Comparison of ENCODE assay signal across 8 cellular contexts in the genomic region with DNA sequence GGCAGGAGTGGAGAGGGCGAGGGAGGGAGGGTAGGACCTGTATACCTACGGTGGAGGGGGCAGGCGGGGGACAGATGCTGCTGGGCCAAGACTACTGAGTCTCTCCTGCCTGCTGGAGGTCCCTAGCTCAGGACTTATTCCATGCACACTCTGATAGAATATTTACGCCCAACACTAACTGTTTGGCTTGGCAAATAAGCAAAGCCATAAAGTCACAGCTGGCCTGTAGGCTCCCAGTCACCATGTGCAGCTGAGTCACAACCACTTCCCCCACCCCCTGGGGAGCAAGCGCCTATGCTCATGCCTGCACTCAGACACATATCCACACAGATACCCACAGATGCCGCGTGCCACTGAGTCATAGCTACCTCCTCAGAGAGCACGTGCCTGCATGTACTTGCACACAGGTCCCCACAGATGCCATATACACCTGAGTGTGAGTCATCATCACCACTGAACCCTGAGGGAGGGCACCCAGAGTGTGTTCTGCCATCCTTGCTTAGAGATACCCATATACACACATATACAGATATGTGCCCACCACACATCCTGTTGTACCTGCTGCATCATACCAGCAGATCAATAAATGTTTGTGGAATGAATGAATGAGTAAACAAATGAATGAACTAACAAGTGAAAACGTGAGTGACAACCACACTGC.
A peak's percentile ranks its signal among the peaks of the same experiment; 100 is the strongest.
DNase-seq lines count a peak whose midpoint lies in the region; ATAC-seq and TF ChIP-seq lines count a peak whose summit lies in the region.

No MANE protein-coding gene starts in this region.

- no peaks in the 10 kb centered on the region for H3K9me3 ChIP-seq in effector memory CD4-positive, alpha-beta T cell (ENCODE audit: control insufficient read depth, low read length)
- H3K9me3 ChIP-seq in mucosa of rectum (ENCODE audit: control insufficient read depth in 2 of 2, low read length in 2 of 2): no peaks in the 10 kb centered on the region

- peak; percentile 38 for ATAC-seq in HG02938 (IDR thresholded peaks at IDR 0.05; ENCODE audit: unreplicated experiment)

- peak overlapping the region; percentile 83 to 94 for H3K9ac ChIP-seq in mucosa of rectum (ENCODE audit: low read depth in 1 of 2, low read length in 2 of 2)

- H3K27ac ChIP-seq in effector memory CD4-positive, alpha-beta T cell (ENCODE audit: insufficient read depth, low read length, poor library complexity, severe bottlenecking): no peak overlapping the region
- peak overlapping the region; percentile 83 to 87 for H3K27ac ChIP-seq in mucosa of rectum (ENCODE audit: low read depth in 2 of 2, low read length in 2 of 2)

- peaks cover 20% of the 10 kb centered on the region for H3K4me1 ChIP-seq in effector memory CD4-positive, alpha-beta T cell (ENCODE audit: control insufficient read depth, insufficient read depth, low read length, poor library complexity, severe bottlenecking)
- H3K4me1 ChIP-seq in mucosa of rectum (ENCODE audit: control insufficient read depth in 2 of 2, insufficient read depth in 2 of 2, low read length in 2 of 2): peaks cover 21 to 29% of the 10 kb centered on the region in 2 donors

- in situ Hi-C loops in GM13976 (cut with MboI; ENCODE audit: low sequenced_read_pairs, unreplicated experiment): loop anchor here (10.0 kb wide), 2 partner anchors 215 to 565 kb away; no protein-coding TSS in a partner anchor

- no peaks in the 10 kb centered on the region for H3K27me3 ChIP-seq in effector memory CD4-positive, alpha-beta T cell (replicated peaks; ENCODE audit: control insufficient read depth, insufficient read depth, low read length, poor library complexity, severe bottlenecking)
- H3K27me3 ChIP-seq in mucosa of rectum (ENCODE audit: control insufficient read depth in 2 of 2, insufficient read depth in 2 of 2, low read length in 2 of 2): no peaks in the 10 kb centered on the region

- H3K36me3 ChIP-seq in effector memory CD4-positive, alpha-beta T cell (ENCODE audit: control insufficient read depth, insufficient read depth, low read length): no peaks in the 10 kb centered on the region
- no peaks in the 10 kb centered on the region for H3K36me3 ChIP-seq in mucosa of rectum (ENCODE audit: control insufficient read depth in 2 of 2, insufficient read depth in 2 of 2, low read length in 2 of 2)

- no peak overlapping the region for H3K4me3 ChIP-seq in effector memory CD4-positive, alpha-beta T cell (ENCODE audit: insufficient read depth, low read depth, low read length, poor library complexity, severe bottlenecking)
- peak overlapping the region; percentile 74 to 91 for H3K4me3 ChIP-seq in mucosa of rectum (ENCODE audit: low read length in 2 of 2)

- peak; percentile 56 for DNase-seq in GM13976 (ENCODE audit: low spot score)
- peak; percentile 95 for DNase-seq in NCI-H69 (lab: John Stamatoyannopoulos, UW)
- DNase-seq in activated CD8-positive, alpha-beta memory T cell treated with anti-CD3 and anti-CD28 coated beads for 1 hour (ENCODE audit: extremely low read depth in 1 of 2, low read depth in 1 of 2): peak; percentile 53 to 72
- DNase-seq in effector memory CD4-positive, alpha-beta T cell: peak; percentile 59 to 81 (median 80)
- peak; percentile 92 for DNase-seq in stimulated activated CD8-positive, alpha-beta memory T cell treated with anti-CD3 and anti-CD28 coated beads, Interleukin-4, amount 100 ng/mL, for 48 hours
- DNase-seq in NCI-H1105 treated with DMSO at 0.1 percent for 48 hours (lab: John Stamatoyannopoulos, UW): no peak

- TF ChIP-seq CTCF in GM13976 (IDR thresholded peaks at IDR 0.05; ENCODE audit: borderline replicate concordance, control extremely low read depth, extremely low read depth, insufficient read depth, missing control alignments): no peak
